ENCODE assay signal across 8 cellular contexts in genomic region chr3:129942296-129942695, GRCh38. TPM values are rescaled to one million over a fixed set of nuclear protein-coding genes. Genes with fewer than 3 reads are reported as not detected.
DNase-seq lines count a peak whose midpoint lies in the region; ATAC-seq and TF ChIP-seq lines count a peak whose summit lies in the region.

No MANE protein-coding gene starts in this region.

- DNase-seq in EH (ENCODE audit: low read depth) (peak; percentile 68), HFF-Myc (ENCODE audit: extremely low read depth, low read depth) (peak; percentile 12), NCI-H2227 (lab: John Stamatoyannopoulos, UW; ENCODE audit: unreplicated experiment) (peak; percentile 47), mucosa of descending colon (peak in 2 of 3 donors; percentile 57 to 60), tibial artery (peak; percentile 38 to 72), mesenteric fat pad (ENCODE audit: low spot score) (no peak)
- DNase-seq in activated CD4-positive, alpha-beta memory T cell treated with anti-CD3 and anti-CD28 coated beads for 36 hours = peak; percentile 53

- no peak overlapping the region for H3K27ac Mint-ChIP-seq in activated CD4-positive, alpha-beta memory T cell treated with anti-CD3 and anti-CD28 coated beads for 36 hours

- CTCF ChIA-PET in activated CD4-positive, alpha-beta memory T cell treated with anti-CD3 and anti-CD28 coated beads for 36 hours (lab: Charles Lee) = interaction anchor here (0.5 to 2.2 kb wide), 16 partner anchors 15 to 1412 kb away, joined by 3 to 15 read pairs (median 5); partner anchors contain the start of gene TRH

- H3K4me3 ChIP-seq in HFF-Myc (replicated peaks; ENCODE audit: low read depth, low read length) = no peak overlapping the region
- H3K4me3 ChIP-seq in mucosa of descending colon = no peak overlapping the region
- no peak overlapping the region for H3K4me3 ChIP-seq in tibial artery

- peaks cover 7% of the 10 kb centered on the region for H3K9me3 Mint-ChIP-seq in activated CD4-positive, alpha-beta memory T cell treated with anti-CD3 and anti-CD28 coated beads for 36 hours

- H3K27ac ChIP-seq in tibial artery = no peak overlapping the region

- H3K36me3 ChIP-seq in mucosa of descending colon (ENCODE audit: low read depth) (no peaks in the 10 kb centered on the region), tibial artery (no peaks in the 10 kb centered on the region)

- ATAC-seq in esophagus mucosa (peak; percentile 52), mucosa of descending colon (peak; percentile 81)

- H3K4me1 ChIP-seq in mucosa of descending colon (ENCODE audit: low read depth) = no peaks in the 10 kb centered on the region
- no peaks in the 10 kb centered on the region for H3K4me1 ChIP-seq in tibial artery

- H3K4me3 Mint-ChIP-seq in activated CD4-positive, alpha-beta memory T cell treated with anti-CD3 and anti-CD28 coated beads for 36 hours = no peak overlapping the region

- POLR2A ChIA-PET in activated CD4-positive, alpha-beta memory T cell treated with anti-CD3 and anti-CD28 coated beads for 36 hours (lab: Charles Lee) = no interaction called here

- H3K4me1 Mint-ChIP-seq in activated CD4-positive, alpha-beta memory T cell treated with anti-CD3 and anti-CD28 coated beads for 36 hours (ENCODE audit: low read depth) = no peaks in the 10 kb centered on the region

- TF ChIP-seq CTCF in HFF-Myc (IDR thresholded peaks at IDR 0.05; ENCODE audit: low read depth, low read length, missing control alignments) (peak; percentile 70), mucosa of descending colon (IDR thresholded peaks at IDR 0.05) (no peak), tibial artery (IDR thresholded peaks at IDR 0.05) (peak; percentile 45 to 62)

- H3K27me3 ChIP-seq in tibial artery = peaks cover 0 to 5% of the 10 kb centered on the region in 2 donors

- intact Hi-C loops in activated CD4-positive, alpha-beta memory T cell treated with anti-CD3 and anti-CD28 coated beads for 36 hours (cut with micrococcal nuclease) = loop anchor here (10.0 kb wide), 1 partner anchor 153 kb away; no protein-coding TSS in a partner anchor
- intact Hi-C loops in mucosa of descending colon (cut with DNase I, micrococcal nuclease) = no loop called here
- intact Hi-C loops in tibial artery (cut with DNase I; ENCODE audit: low total_unique reads) = no loop called here

- H3K9me3 ChIP-seq in mucosa of descending colon = no peaks in the 10 kb centered on the region
- H3K9me3 ChIP-seq in tibial artery = peaks cover 0 to 4% (median 0%) of the 10 kb centered on the region in 3 donors

- peaks cover 3% of the 10 kb centered on the region for H3K27me3 Mint-ChIP-seq in activated CD4-positive, alpha-beta memory T cell treated with anti-CD3 and anti-CD28 coated beads for 36 hours

- H3K36me3 Mint-ChIP-seq in activated CD4-positive, alpha-beta memory T cell treated with anti-CD3 and anti-CD28 coated beads for 36 hours = no peaks in the 10 kb centered on the region

RNA-seq across cellular contexts. Expression of gene TRH, which starts 32.2 kb away (rescaled TPM):
- not detected for total RNA-seq in activated CD4-positive, alpha-beta memory T cell treated with anti-CD3 and anti-CD28 coated beads for 36 hours
- not detected for total RNA-seq in esophagus mucosa
- total RNA-seq in mucosa of descending colon = not detected
- total RNA-seq in mesenteric fat pad = not detected

RNA-seq across cellular contexts. Expression of gene TMCC1, which starts 48.8 kb away (rescaled TPM):
- 10 to 100 TPM; 20.6 to 20.8 TPM for total RNA-seq in activated CD4-positive, alpha-beta memory T cell treated with anti-CD3 and anti-CD28 coated beads for 36 hours
- 23.4 TPM for total RNA-seq in esophagus mucosa
- 10 to 100 TPM; 28.6 to 58.7 (median 28.9) TPM for total RNA-seq in mucosa of descending colon
- total RNA-seq in mesenteric fat pad = 41.0 TPM
